Comparison of ENCODE assay signal across 10 cellular contexts in the genomic region with DNA sequence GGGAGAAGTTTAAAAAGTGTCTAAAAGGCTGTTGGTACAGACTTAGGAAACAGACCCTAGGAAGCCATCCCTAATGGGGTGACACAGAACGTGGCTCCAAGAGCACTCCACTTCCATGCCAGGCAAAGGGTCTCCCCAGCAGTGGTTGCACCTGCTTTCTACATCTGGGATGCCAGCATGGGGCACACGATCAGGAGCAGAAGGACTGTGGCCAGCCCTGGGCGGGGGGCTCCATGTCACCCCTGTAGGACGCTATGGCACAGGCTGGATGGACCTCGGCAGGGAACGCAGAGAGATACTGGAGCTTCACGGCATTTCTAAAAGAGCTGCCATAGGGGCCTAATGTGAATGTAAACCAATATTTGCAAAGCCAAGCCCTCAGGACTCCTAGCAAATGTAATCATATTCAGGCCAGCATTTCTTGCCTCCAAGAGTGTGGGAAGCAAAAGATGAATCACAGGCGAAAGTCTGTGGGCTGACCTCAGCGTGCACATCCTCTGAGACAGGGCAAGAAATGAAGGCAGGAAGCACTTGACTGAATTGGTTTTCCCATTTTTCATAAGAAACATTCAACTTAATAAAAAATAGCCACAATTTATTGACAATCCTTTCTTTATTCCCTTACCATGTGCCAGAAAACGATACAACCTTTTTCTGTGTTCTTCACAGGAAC.
A peak's percentile ranks its signal among the peaks of the same experiment; 100 is the strongest.
DNase-seq lines count a peak whose midpoint lies in the region; ATAC-seq and TF ChIP-seq lines count a peak whose summit lies in the region.
"Had no signal": no experiment of that assay in that cellular context is flagged by ENCODE, and none has a peak within 500 bp of the region (broad histone marks: within the 10 kb centered on the region; RNA-seq: fewer than 3 reads in every experiment).

No MANE protein-coding gene starts in this region.

- H3K4me2 ChIP-seq in osteoblast (ENCODE audit: insufficient read depth, low read length): peak overlapping the region; percentile 14

- H3K27me3 ChIP-seq in osteoblast (ENCODE audit: insufficient read depth, low read length): no peaks in the 10 kb centered on the region

- H3K27ac ChIP-seq in osteoblast (ENCODE audit: low read depth, low read length): peak overlapping the region; percentile 54

- no peak for TF ChIP-seq CTCF in osteoblast (IDR thresholded peaks at IDR 0.05; ENCODE audit: extremely low read depth, low read depth, low read length)

- peaks cover 15% of the 10 kb centered on the region for H3K4me1 ChIP-seq in osteoblast (ENCODE audit: insufficient read depth, low read length)

- no peak overlapping the region for H3K4me3 ChIP-seq in osteoblast (ENCODE audit: insufficient read depth, low read length)

- H3K36me3 ChIP-seq in osteoblast (ENCODE audit: insufficient read depth, low read length): no peaks in the 10 kb centered on the region

- no peak for ATAC-seq in HG02588 (IDR thresholded peaks at IDR 0.05; ENCODE audit: unreplicated experiment)

- no peaks in the 10 kb centered on the region for H3K9me3 ChIP-seq in osteoblast (ENCODE audit: low read depth, low read length)

- H4K20me1 ChIP-seq in osteoblast (ENCODE audit: insufficient read depth, low read length): peaks cover 4% of the 10 kb centered on the region

- H2AFZ ChIP-seq in osteoblast (ENCODE audit: low read length): no peak overlapping the region

- DNase-seq in AG08395 (ENCODE audit: low spot score) (peak; percentile 81), HS-27A (ENCODE audit: low read depth) (peak; percentile 19), amniotic stem cell (lab: John Stamatoyannopoulos, UW) (peak; percentile 61), osteoblast (ENCODE audit: insufficient read length, low spot score, missing footprints) (peak; percentile 90), midbrain (lab: John Stamatoyannopoulos, UW) (no peak), GOT3 (lab: John Stamatoyannopoulos, UW) (no peak), NCI-H2107 (lab: John Stamatoyannopoulos, UW) (no peak)
- DNase-seq: erythroblast, NCI-H1105 treated with DMSO at 0.1 percent for 48 hours had no signal

- peaks cover 2% of the 10 kb centered on the region for H3K79me2 ChIP-seq in osteoblast (ENCODE audit: insufficient read depth, low read length)

Comparison
In these comparisons a context has a peak if more than half of its experiments do, and no peak if none do; other contexts are left out.
1. DNase-seq: peak in AG08395 (single experiment), HS-27A (single experiment), amniotic stem cell (single experiment) and osteoblast (single experiment); none in midbrain (single experiment), GOT3 (single experiment) and NCI-H2107 (single experiment).